ENCODE assay signal across 12 cellular contexts in genomic region chr20:35515949-35516645, GRCh38. TPM values are rescaled to one million over a fixed set of nuclear protein-coding genes. Genes with fewer than 3 reads are reported as not detected.
DNase-seq lines count a peak whose midpoint lies in the region; TF ChIP-seq lines count a peak whose summit lies in the region.
"Had no signal": no experiment of that assay in that cellular context is flagged by ENCODE, and none has a peak within 500 bp of the region (broad histone marks: within the 10 kb centered on the region; RNA-seq: fewer than 3 reads in every experiment).

No MANE protein-coding gene starts in this region.

- no peaks in the 10 kb centered on the region for H3K27me3 Mint-ChIP-seq in Calu3 (ENCODE audit: unreplicated experiment)
- no peaks in the 10 kb centered on the region for H3K27me3 Mint-ChIP-seq in MCF 10A (ENCODE audit: insufficient read depth, unreplicated experiment)
- H3K27me3 Mint-ChIP-seq in nephron progenitor cell (ENCODE audit: low read depth, poor library complexity), result peaks cover 3% of the 10 kb centered on the region
- H3K27me3 Mint-ChIP-seq: activated naive CD4-positive, alpha-beta T cell treated with anti-CD3 and anti-CD28 coated beads, Interleukin-2, amount 50 U/mL, for 24 hours; stimulated activated naive CD8-positive, alpha-beta T cell treated with anti-CD3 and anti-CD28 coated beads, Interleukin-15, Interleukin-2, amounts not matched to agents 100 ng/mL and 50 ng/mL, for 24 hours had no signal

- intact Hi-C loops in Calu3 (cut with micrococcal nuclease; ENCODE audit: unreplicated experiment), result loop anchor here (5.0 to 10.0 kb wide), 2 partner anchors 101 to 149 kb away; partner anchors contain the start of genes CPNE1, RBM12 and SPAG4
- intact Hi-C loops in MCF 10A (cut with micrococcal nuclease), result loop anchor here (10.0 kb wide), 2 partner anchors 99 to 439 kb away; partner anchors contain the start of genes SCAND1 and SPAG4

- no peak overlapping the region for H3K4me3 ChIP-seq in NB4 (ENCODE audit: low read depth, low read length)
- H3K4me3 ChIP-seq: spleen had no signal

- no peak overlapping the region for H3K4me3 Mint-ChIP-seq in Calu3 (ENCODE audit: low read depth, unreplicated experiment)
- no peak overlapping the region for H3K4me3 Mint-ChIP-seq in MCF 10A (ENCODE audit: unreplicated experiment)
- H3K4me3 Mint-ChIP-seq in nephron progenitor cell, result no peak overlapping the region
- H3K4me3 Mint-ChIP-seq: activated naive CD4-positive, alpha-beta T cell treated with anti-CD3 and anti-CD28 coated beads, Interleukin-2, amount 50 U/mL, for 24 hours; stimulated activated naive CD8-positive, alpha-beta T cell treated with anti-CD3 and anti-CD28 coated beads, Interleukin-15, Interleukin-2, amounts not matched to agents 100 ng/mL and 50 ng/mL, for 24 hours had no signal

- BruUV-seq in Calu3 (replicated peaks; lab: Mats Ljungman, UMichigan) (no TSS peak), MCF 10A (replicated peaks; lab: Mats Ljungman, UMichigan) (no TSS peak)

- DNase-seq in Calu3, result peak; percentile 64
- peak; percentile 41 for DNase-seq in NB4 (ENCODE audit: low read depth)
- DNase-seq in MCF 10A (ENCODE audit: unreplicated experiment), result peak; percentile 76
- peak; percentile 78 for DNase-seq in myocyte (ENCODE audit: low read depth)
- no peak for DNase-seq in germinal center (ENCODE audit: low spot score)
- no peak for DNase-seq in nephron progenitor cell
- no peak for DNase-seq in DMS114 treated with DMSO at 0.1 percent for 48 hours (lab: John Stamatoyannopoulos, UW; ENCODE audit: unreplicated experiment)
- no peak for DNase-seq in NCI-H2107 (lab: John Stamatoyannopoulos, UW)
- DNase-seq: spleen had no signal

- peaks cover 20% of the 10 kb centered on the region for H3K4me1 Mint-ChIP-seq in Calu3 (ENCODE audit: low read depth, unreplicated experiment)
- H3K4me1 Mint-ChIP-seq in MCF 10A (ENCODE audit: insufficient read depth, unreplicated experiment), result peaks cover 17% of the 10 kb centered on the region
- H3K4me1 Mint-ChIP-seq in nephron progenitor cell, result no peaks in the 10 kb centered on the region
- H3K4me1 Mint-ChIP-seq: activated naive CD4-positive, alpha-beta T cell treated with anti-CD3 and anti-CD28 coated beads, Interleukin-2, amount 50 U/mL, for 24 hours had no signal

- POLR2A ChIA-PET in MCF 10A (lab: Yijun Ruan, JAX), result interaction anchor here (0.6 to 2.1 kb wide), 10 partner anchors 9 to 186 kb away, joined by 3 to 9 read pairs (median 4); partner anchors contain the start of genes CPNE1, ERGIC3, NFS1 and RBM12

- H3K27ac Mint-ChIP-seq in Calu3 (ENCODE audit: unreplicated experiment), result peak overlapping the region; percentile 11
- no peak overlapping the region for H3K27ac Mint-ChIP-seq in MCF 10A (ENCODE audit: low read depth, unreplicated experiment)
- H3K27ac Mint-ChIP-seq in nephron progenitor cell, result no peak overlapping the region
- H3K27ac Mint-ChIP-seq: activated naive CD4-positive, alpha-beta T cell treated with anti-CD3 and anti-CD28 coated beads, Interleukin-2, amount 50 U/mL, for 24 hours; stimulated activated naive CD8-positive, alpha-beta T cell treated with anti-CD3 and anti-CD28 coated beads, Interleukin-15, Interleukin-2, amounts not matched to agents 100 ng/mL and 50 ng/mL, for 24 hours had no signal

- H3K9me3 Mint-ChIP-seq in Calu3 (ENCODE audit: low read depth, unreplicated experiment) (peaks cover under 1% of the 10 kb centered on the region), MCF 10A (ENCODE audit: unreplicated experiment) (no peaks in the 10 kb centered on the region), nephron progenitor cell (no peaks in the 10 kb centered on the region)
- H3K9me3 Mint-ChIP-seq: activated naive CD4-positive, alpha-beta T cell treated with anti-CD3 and anti-CD28 coated beads, Interleukin-2, amount 50 U/mL, for 24 hours; stimulated activated naive CD8-positive, alpha-beta T cell treated with anti-CD3 and anti-CD28 coated beads, Interleukin-15, Interleukin-2, amounts not matched to agents 100 ng/mL and 50 ng/mL, for 24 hours had no signal

- peaks cover 19% of the 10 kb centered on the region for H3K36me3 Mint-ChIP-seq in Calu3 (ENCODE audit: insufficient read depth, unreplicated experiment)
- H3K36me3 Mint-ChIP-seq in MCF 10A (ENCODE audit: insufficient read depth, unreplicated experiment), result peaks cover 17% of the 10 kb centered on the region
- H3K36me3 Mint-ChIP-seq in nephron progenitor cell (ENCODE audit: low read depth), result peaks cover 10% of the 10 kb centered on the region

- CTCF ChIA-PET in Calu3 (lab: Charles Lee) (interaction anchor here (0.7 to 2.4 kb wide), 4 partner anchors 12 to 192 kb away, joined by 3 to 10 read pairs (median 5); no protein-coding TSS in a partner anchor), MCF 10A (lab: Yijun Ruan, JAX) (interaction anchor here (0.6 to 1.7 kb wide), 5 partner anchors 10 to 614 kb away, joined by 3 to 5 read pairs (median 3); no protein-coding TSS in a partner anchor)

- TF ChIP-seq CTCF in Calu3 (IDR thresholded peaks at IDR 0.05; ENCODE audit: unreplicated experiment) (no peak), NB4 (IDR thresholded peaks at IDR 0.05; ENCODE audit: low read depth, low read length) (no peak), MCF 10A (IDR thresholded peaks at IDR 0.05; ENCODE audit: unreplicated experiment) (no peak), nephron progenitor cell (IDR thresholded peaks at IDR 0.05) (no peak)

- no peak for TF ChIP-seq POLR2A in NB4 (IDR thresholded peaks at IDR 0.05; ENCODE audit: extremely low read depth, insufficient read length)

RNA-seq across cellular contexts. Expression of gene C20orf173, which starts 13.4 kb away (rescaled TPM):
- total RNA-seq in Calu3 (2022), result not detected in 2 replicates
- total RNA-seq in MCF 10A (2022), result not detected in 2 replicates
- total RNA-seq in myocyte, result not detected in 2 replicates
- polyA plus RNA-seq in myocyte (2012), result not detected
- total RNA-seq: liver, spleen had no signal
- polyA plus RNA-seq: liver, spleen had no signal

RNA-seq across cellular contexts. Expression of gene ERGIC3, which starts 25.8 kb away (rescaled TPM):
- total RNA-seq in Calu3 (2022), result 392 and 411 TPM in 2 replicates
- total RNA-seq in MCF 10A (2022), result 222 and 260 TPM in 2 replicates
- 169 and 210 TPM in 2 replicates for total RNA-seq in myocyte
- polyA plus RNA-seq in myocyte (2012), result 335 TPM

Comparison
In these comparisons a context has a peak if more than half of its experiments do, and no peak if none do; other contexts are left out.
1. DNase-seq: peak in Calu3 (single experiment), NB4 (single experiment), MCF 10A (single experiment) and myocyte (single experiment); none in germinal center (single experiment), nephron progenitor cell (single experiment), DMS114 treated with DMSO at 0.1 percent for 48 hours (single experiment) and NCI-H2107 (single experiment).